17 cellular contexts compared by ENCODE assay signal in the genomic region with DNA sequence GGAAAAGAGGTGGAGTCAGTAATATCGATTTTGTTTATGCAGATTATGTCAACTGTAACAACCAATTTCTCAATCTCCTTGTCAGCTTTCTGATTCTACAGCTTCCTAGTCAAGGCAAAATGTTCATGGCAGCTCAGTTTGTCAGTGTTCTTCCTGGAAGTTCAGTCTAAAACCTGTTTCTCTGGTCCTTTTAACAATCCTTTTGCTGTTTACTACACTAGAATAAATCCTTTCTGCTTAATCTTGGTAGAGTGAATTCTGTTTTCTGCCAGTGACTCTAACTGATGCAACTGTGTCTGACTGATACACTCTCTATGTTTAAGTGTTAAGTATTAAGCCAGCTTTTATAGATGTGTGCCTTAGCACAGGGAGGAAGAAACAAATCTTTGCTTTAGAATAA.
"Had no signal": no experiment of that assay in that cellular context is flagged by ENCODE, and none has a peak within 500 bp of the region (broad histone marks: within the 10 kb centered on the region; RNA-seq: fewer than 3 reads in every experiment).

No MANE protein-coding gene starts in this region.

- H3K27ac ChIP-seq: coronary artery, esophagus squamous epithelium, gastroesophageal sphincter, sigmoid colon, skin epidermis had no signal

- DNase-seq: effector CD4-positive, alpha-beta T cell; esophagus squamous epithelium; foreskin fibroblast; glutamatergic neuron; immature natural killer cell; left ventricle myocardium superior; mesenchymal stem cell; midbrain; sigmoid colon; stimulated activated CD4-positive, alpha-beta T cell treated with anti-CD3 and anti-CD28 coated beads, Interleukin-12 subunit alpha, Interleukin-12 subunit beta, amount 100 ng/mL, for 4 hours; stimulated activated naive CD4-positive, alpha-beta T cell treated with Interleukin-2 at 50 U/mL for 16 hours; trophoblast cell had no signal

- H3K27me3 ChIP-seq: esophagus squamous epithelium, gastroesophageal sphincter, sigmoid colon had no signal

- H3K36me3 ChIP-seq: esophagus squamous epithelium, gastroesophageal sphincter, sigmoid colon had no signal

- H3K4me3 ChIP-seq: coronary artery, esophagus squamous epithelium, gastroesophageal sphincter, lung, sigmoid colon, skin epidermis had no signal

- H3K9me3 ChIP-seq: esophagus squamous epithelium, gastroesophageal sphincter, sigmoid colon had no signal

- ATAC-seq: gastroesophageal sphincter; left ventricle myocardium superior; natural killer cell treated with Interleukin-12 subunit alpha and Interleukin-12 subunit beta and Interleukin-15 and Interleukin-18, amount 100 ng/mL, for 72 hours had no signal

- H3K4me1 ChIP-seq: gastroesophageal sphincter, sigmoid colon had no signal
